ENCODE assay signal across 9 cellular contexts in genomic region chr19:1295169-1296012, GRCh38. TPM values are rescaled to one million over a fixed set of nuclear protein-coding genes. Genes with fewer than 3 reads are reported as not detected.
A peak's percentile ranks its signal among the peaks of the same experiment; 100 is the strongest.
DNase-seq lines count a peak whose midpoint lies in the region; ATAC-seq and TF ChIP-seq lines count a peak whose summit lies in the region.
"Had no signal": no experiment of that assay in that cellular context is flagged by ENCODE, and none has a peak within 500 bp of the region (broad histone marks: within the 10 kb centered on the region; RNA-seq: fewer than 3 reads in every experiment).

No MANE protein-coding gene starts in this region.

- no peak overlapping the region for H4K91ac ChIP-seq in H9 (ENCODE audit: insufficient read length, low read depth, low read length)

- H2AFZ ChIP-seq in H9 (ENCODE audit: low read length), result no peak overlapping the region

- no peak overlapping the region for H2BK20ac ChIP-seq in H9 (ENCODE audit: low read depth, low read length, poor library complexity, severe bottlenecking)

- TF ChIP-seq CTCF in A673 (conservative IDR thresholded peaks at IDR 0.05; ENCODE audit: low read depth, low read length) (no peak), H9 (conservative IDR thresholded peaks at IDR 0.05) (no peak), lower lobe of right lung (IDR thresholded peaks at IDR 0.05) (no peak)

- no peak overlapping the region for H2BK15ac ChIP-seq in H9 (ENCODE audit: low read depth, low read length)

- H3K27ac Mint-ChIP-seq in H9, result no peak overlapping the region

- H3K79me2 ChIP-seq in H9 (ENCODE audit: insufficient read depth, low read length), result no peaks in the 10 kb centered on the region

- H3K79me1 ChIP-seq in H9 (ENCODE audit: insufficient read depth, low read depth, low read length, poor library complexity, severe bottlenecking), result no peaks in the 10 kb centered on the region

- no peak overlapping the region for H3K56ac ChIP-seq in H9 (ENCODE audit: insufficient read length, low read depth, low read length)

- no peak overlapping the region for H2BK12ac ChIP-seq in H9 (ENCODE audit: insufficient read length, low read depth, low read length)

- H3K18ac ChIP-seq in H9 (ENCODE audit: insufficient read length, low read depth, low read length), result no peak overlapping the region

- BruUV-seq in A673 (replicated peaks; lab: Mats Ljungman, UMichigan), result no TSS peak

- no peaks in the 10 kb centered on the region for H4K20me1 ChIP-seq in H9 (ENCODE audit: control insufficient read depth, insufficient read depth, insufficient read length)

- no peak overlapping the region for H3K14ac ChIP-seq in H9 (ENCODE audit: insufficient read depth, low read length)

- no peak overlapping the region for H3K4ac ChIP-seq in H9 (ENCODE audit: low read depth, low read length)

- ATAC-seq in lower lobe of right lung (peak; percentile 25 to 31), HG02623 (IDR thresholded peaks at IDR 0.05; ENCODE audit: unreplicated experiment) (no peak), HG02970 (IDR thresholded peaks at IDR 0.05; ENCODE audit: low FRiP score, unreplicated experiment) (no peak)

- peaks cover 13% of the 10 kb centered on the region for H3K27me3 Mint-ChIP-seq in H9 (ENCODE audit: low read depth)

- H3K36me3 ChIP-seq in A673 (ENCODE audit: insufficient read depth, low read length, poor library complexity, severe bottlenecking) (no peaks in the 10 kb centered on the region), lower lobe of right lung (no peaks in the 10 kb centered on the region)
- H3K36me3 ChIP-seq: HAP-1 had no signal

- H3K36me3 Mint-ChIP-seq in H9 (ENCODE audit: insufficient read depth in 1 of 3, low read depth in 3 of 3), result peaks cover 0 to 4% (median 2%) of the 10 kb centered on the region in 3 experiments; a peak in 2 of 7 replicates

- peak overlapping the region; percentile 21 for H3K4me3 ChIP-seq in A673 (ENCODE audit: low read depth, low read length, poor library complexity, severe bottlenecking)
- no peak overlapping the region for H3K4me3 ChIP-seq in lower lobe of right lung
- H3K4me3 ChIP-seq: HAP-1 had no signal

- H3K9ac ChIP-seq in H9 (ENCODE audit: extremely low read depth, insufficient read length, low read length), result no peak overlapping the region

- H3K4me3 Mint-ChIP-seq in H9, result peak overlapping the region; percentile 48 to 77

- DNase-seq in A673 (ENCODE audit: low spot score) (peak; percentile 52), H9 (peak; percentile 64), lower lobe of right lung (no peak), SHP77 (lab: John Stamatoyannopoulos, UW) (no peak), HCEC 1CT (no peak)
- DNase-seq in activated gamma-delta T cell treated with anti-CD3 and anti-CD28 coated beads, Interleukin-2, amount 50 U/mL, for 16 hours (ENCODE audit: low read depth), result peak; percentile 36

- peaks cover 0 to 12% of the 10 kb centered on the region in 2 experiments; a peak in 2 of 4 replicates for H3K4me1 Mint-ChIP-seq in H9

- H3K4me1 ChIP-seq in A673 (ENCODE audit: insufficient read depth, low read length, poor library complexity, severe bottlenecking) (peaks cover 18% of the 10 kb centered on the region), H9 (ENCODE audit: insufficient read depth, low read length) (no peaks in the 10 kb centered on the region), lower lobe of right lung (peaks cover 3% of the 10 kb centered on the region)

- POLR2A ChIA-PET in A673 (lab: Charles Lee; ENCODE audit: low non-redundant PET), result no interaction called here

- no peak overlapping the region for H3K27ac ChIP-seq in A673 (ENCODE audit: low read depth, low read length, poor library complexity, severe bottlenecking)
- no peak overlapping the region for H3K27ac ChIP-seq in H9 (ENCODE audit: insufficient read length, low read depth, low read length)
- H3K27ac ChIP-seq in lower lobe of right lung, result no peak overlapping the region

- H2BK5ac ChIP-seq in H9 (ENCODE audit: insufficient read length, low read length), result no peak overlapping the region

- CTCF ChIA-PET in A673 (lab: Charles Lee), result interaction anchor here (0.6 kb wide), 1 partner anchor 21 kb away, joined by 4 read pairs; no protein-coding TSS in a partner anchor

- no peak overlapping the region for H3T11ph ChIP-seq in H9 (ENCODE audit: low read length)

- no peaks in the 10 kb centered on the region for H3K9me3 Mint-ChIP-seq in H9

- H4K8ac ChIP-seq in H9 (replicated peaks; ENCODE audit: insufficient read length, low read depth, low read length), result no peak overlapping the region

- no peaks in the 10 kb centered on the region for H3K23me2 ChIP-seq in H9 (ENCODE audit: insufficient read length, low read depth, low read length, poor library complexity, severe bottlenecking)

- no peak overlapping the region for H2BK120ac ChIP-seq in H9 (ENCODE audit: low read depth, low read length, poor library complexity, severe bottlenecking)

- no peak overlapping the region for H2AK5ac ChIP-seq in H9 (ENCODE audit: insufficient read length, low read length)

- intact Hi-C loops in A673 (cut with micrococcal nuclease; ENCODE audit: unreplicated experiment) (no loop called here), lower lobe of right lung (cut with DNase I) (no loop called here)

- H3K27me3 ChIP-seq in A673 (replicated peaks; ENCODE audit: insufficient read depth, low read depth, low read length, poor library complexity), result no peaks in the 10 kb centered on the region
- no peaks in the 10 kb centered on the region for H3K27me3 ChIP-seq in H9 (ENCODE audit: insufficient read depth, low read length)
- peaks cover 71% of the 10 kb centered on the region for H3K27me3 ChIP-seq in lower lobe of right lung (ENCODE audit: low read depth)

- WGBS in H9 (ENCODE audit: extremely low coverage, insufficient read length, low lambda C conversion rate), result no CpG with 5 or more reads among the region's 82 CpGs

- no peak overlapping the region for H4K5ac ChIP-seq in H9 (ENCODE audit: insufficient read length, low read depth, low read length)

- no peak overlapping the region for H3K23ac ChIP-seq in H9 (ENCODE audit: insufficient read length, low read depth, low read length)

- H3K4me2 ChIP-seq in H9 (ENCODE audit: insufficient read depth, insufficient read length, low read length), result peak overlapping the region; percentile 6

- H3K9me3 ChIP-seq in A673 (ENCODE audit: low read depth, low read length, poor library complexity, severe bottlenecking) (no peaks in the 10 kb centered on the region), H9 (ENCODE audit: control insufficient read depth, low read depth, low read length) (no peaks in the 10 kb centered on the region), lower lobe of right lung (no peaks in the 10 kb centered on the region)
- H3K9me3 ChIP-seq: HAP-1 had no signal

RNA-seq across cellular contexts. Expression of gene EFNA2, which starts 9.7 kb away (rescaled TPM):
- 0.64 and 0.68 TPM in 2 replicates for total RNA-seq in A673 (2021)
- total RNA-seq in H9 (2021), result 14.3 TPM in 2 replicates
- total RNA-seq in lower lobe of right lung, result not detected

RNA-seq across cellular contexts. Expression of gene FAM174C, which starts 20.1 kb away (rescaled TPM):
- total RNA-seq in A673 (2021) (69.4 and 88.6 TPM in 2 replicates), H9 (2021) (56.4 and 63.0 TPM in 2 replicates), lower lobe of right lung (43.5 TPM)

RNA-seq across cellular contexts. Expression of gene CIRBP, which starts 26.3 kb away (rescaled TPM):
- total RNA-seq in A673 (2021) (287 and 386 TPM in 2 replicates), H9 (2021) (249 and 263 TPM in 2 replicates), lower lobe of right lung (352 TPM)

RNA-seq across cellular contexts. Expression of gene MIDN, which starts 47.0 kb away (rescaled TPM):
- total RNA-seq in A673 (2021), result 156 and 169 TPM in 2 replicates
- total RNA-seq in H9 (2021), result 286 and 300 TPM in 2 replicates
- total RNA-seq in lower lobe of right lung, result 76.3 TPM

RNA-seq across cellular contexts. Expression of gene ATP5F1D, which starts 53.8 kb away (rescaled TPM):
- 237 and 250 TPM in 2 replicates for total RNA-seq in A673 (2021)
- total RNA-seq in H9 (2021), result 179 and 191 TPM in 2 replicates
- 116 TPM for total RNA-seq in lower lobe of right lung

Comparison
In these comparisons a context has a peak if more than half of its experiments do, and no peak if none do; other contexts are left out.
1. DNase-seq: peak in A673 (single experiment), H9 (single experiment) and activated gamma-delta T cell treated with anti-CD3 and anti-CD28 coated beads, Interleukin-2, amount 50 U/mL, for 16 hours (single experiment); none in lower lobe of right lung (single experiment), SHP77 (0 of 2) and HCEC 1CT (single experiment).
2. ATAC-seq: peak in lower lobe of right lung (2 of 2); none in HG02623 (single experiment) and HG02970 (single experiment).